Comparison of ENCODE assay signal across 15 cellular contexts in the genomic region with DNA sequence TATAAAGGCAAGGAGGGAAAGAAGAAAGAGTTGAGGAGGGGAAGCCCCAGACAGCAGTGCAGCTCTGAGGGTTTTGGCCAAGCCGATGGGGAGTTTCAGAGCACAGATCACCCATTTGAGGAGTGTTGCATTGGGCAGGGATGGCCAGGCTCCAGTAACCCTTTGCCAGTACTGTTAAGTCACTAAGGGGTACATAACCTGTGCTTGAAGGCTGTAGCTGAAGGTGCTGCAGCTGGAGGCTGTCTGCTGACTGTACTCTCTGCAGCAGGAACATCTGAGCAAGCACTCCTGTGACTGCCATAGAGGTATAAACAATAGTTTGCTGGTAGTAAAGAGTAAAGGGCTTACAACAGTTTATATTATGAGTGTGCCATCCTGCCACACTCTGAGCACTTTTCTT.
DNase-seq lines count a peak whose midpoint lies in the region; ATAC-seq and TF ChIP-seq lines count a peak whose summit lies in the region.
"Had no signal": no experiment of that assay in that cellular context is flagged by ENCODE, and none has a peak within 500 bp of the region (broad histone marks: within the 10 kb centered on the region; RNA-seq: fewer than 3 reads in every experiment).

No MANE protein-coding gene starts in this region.

- H2AFZ ChIP-seq in GM23338 (peak overlapping the region; percentile 61; the same call in 1 of the 2 replicates), OCI-LY3 (ENCODE audit: low read depth, low read length) (peak overlapping the region; percentile 51; the same call in 1 of the 2 replicates)

- H3K27ac ChIP-seq in GM23338 (ENCODE audit: low read depth) = no peak overlapping the region
- no peak overlapping the region for H3K27ac ChIP-seq in OCI-LY3 (ENCODE audit: low read length)
- no peak overlapping the region for H3K27ac ChIP-seq in endodermal cell (ENCODE audit: low read depth, low read length)

- H3K9me3 ChIP-seq in OCI-LY3 (ENCODE audit: insufficient read depth, low read length) = no peaks in the 10 kb centered on the region
- H3K9me3 ChIP-seq in endodermal cell (ENCODE audit: control insufficient read depth, low read length) = no peaks in the 10 kb centered on the region

- H3K4me1 ChIP-seq in GM23338 (ENCODE audit: insufficient read depth) (peaks cover 3% of the 10 kb centered on the region; the same call in 1 of the 2 replicates), OCI-LY3 (ENCODE audit: low read length) (peaks cover 30% of the 10 kb centered on the region), endodermal cell (ENCODE audit: control insufficient read depth, insufficient read depth, low read length) (no peaks in the 10 kb centered on the region)

- no peaks in the 10 kb centered on the region for H3K9me2 ChIP-seq in GM23338 (ENCODE audit: insufficient read depth)

- H3K4me3 Mint-ChIP-seq in GM23338 = no peak overlapping the region
- no peak overlapping the region for H3K4me3 Mint-ChIP-seq in endodermal cell
- H3K4me3 Mint-ChIP-seq in stimulated activated effector memory CD8-positive, alpha-beta T cell treated with anti-CD3 and anti-CD28 coated beads, Interleukin-12 subunit alpha, Interleukin-12 subunit beta, amount 100 ng/mL, for 72 hours = no peak overlapping the region
- H3K4me3 Mint-ChIP-seq: B cell; CD4-positive, alpha-beta T cell had no signal

- H3K27ac Mint-ChIP-seq in GM23338 (no peak overlapping the region; the same call in 1 of the 2 replicates), endodermal cell (no peak overlapping the region)
- H3K27ac Mint-ChIP-seq in stimulated activated effector memory CD8-positive, alpha-beta T cell treated with anti-CD3 and anti-CD28 coated beads, Interleukin-12 subunit alpha, Interleukin-12 subunit beta, amount 100 ng/mL, for 72 hours = no peak overlapping the region
- H3K27ac Mint-ChIP-seq: B cell; CD4-positive, alpha-beta T cell had no signal

- no peaks in the 10 kb centered on the region for H3K27me3 ChIP-seq in GM23338 (ENCODE audit: insufficient read depth)
- H3K27me3 ChIP-seq in OCI-LY3 (ENCODE audit: low read depth, low read length) = no peaks in the 10 kb centered on the region
- H3K27me3 ChIP-seq in endodermal cell (ENCODE audit: control insufficient read depth, insufficient read depth, low read length, poor library complexity, severe bottlenecking) = no peaks in the 10 kb centered on the region

- H3K9me3 Mint-ChIP-seq in GM23338 (no peaks in the 10 kb centered on the region), endodermal cell (no peaks in the 10 kb centered on the region)
- H3K9me3 Mint-ChIP-seq in stimulated activated effector memory CD8-positive, alpha-beta T cell treated with anti-CD3 and anti-CD28 coated beads, Interleukin-12 subunit alpha, Interleukin-12 subunit beta, amount 100 ng/mL, for 72 hours = peaks cover 18% of the 10 kb centered on the region

- H3K4me2 ChIP-seq in GM23338 (no peak overlapping the region), OCI-LY3 (ENCODE audit: low read length) (peak overlapping the region; percentile 56)

- H3K36me3 ChIP-seq in GM23338 (ENCODE audit: insufficient read depth) = no peaks in the 10 kb centered on the region
- H3K36me3 ChIP-seq in OCI-LY3 (replicated peaks; ENCODE audit: low read depth, low read length) = no peaks in the 10 kb centered on the region
- H3K36me3 ChIP-seq in endodermal cell (ENCODE audit: control insufficient read depth, insufficient read depth, low read length) = no peaks in the 10 kb centered on the region

- 78 to 81% methylated on average over 1 of the region's 1 CpG for WGBS in endodermal cell (ENCODE audit: insufficient coverage in 1 of 2, insufficient read length in 1 of 2), 2 experiments

- H3K79me2 ChIP-seq in GM23338 (replicated peaks; ENCODE audit: insufficient read depth) = no peaks in the 10 kb centered on the region
- no peaks in the 10 kb centered on the region for H3K79me2 ChIP-seq in OCI-LY3 (ENCODE audit: low read length)

- no peak for DNase-seq in GM23338 (ENCODE audit: low spot score)
- peak; percentile 44 for DNase-seq in endodermal cell
- DNase-seq in stimulated activated effector memory CD8-positive, alpha-beta T cell treated with anti-CD3 and anti-CD28 coated beads, Interleukin-12 subunit alpha, Interleukin-12 subunit beta, amount 100 ng/mL, for 72 hours (ENCODE audit: low spot score in 2 of 2) = no peak
- no peak for DNase-seq in AML-193 (lab: John Stamatoyannopoulos, UW)
- DNase-seq: ACHN; C1 segment of cervical spinal cord; Calu3; CD4-positive, alpha-beta T cell; DMS 273 treated with DMSO at 0.1 percent for 48 hours; GOT3; IMR-90 had no signal

- H3K9ac ChIP-seq in OCI-LY3 (ENCODE audit: low read length) (no peak overlapping the region), endodermal cell (ENCODE audit: extremely low read depth, low read length, poor library complexity, severe bottlenecking) (no peak overlapping the region)

- TF ChIP-seq CTCF in GM23338 (conservative IDR thresholded peaks at IDR 0.05; ENCODE audit: low read depth in 2 of 2) (no peak), OCI-LY3 (IDR thresholded peaks at IDR 0.05; ENCODE audit: low read depth, low read length) (no peak), endodermal cell (conservative IDR thresholded peaks at IDR 0.05) (no peak)

- H3K4me3 ChIP-seq in GM23338 = no peak overlapping the region
- H3K4me3 ChIP-seq in OCI-LY3 (ENCODE audit: low read length) = peak overlapping the region; percentile 23
- no peak overlapping the region for H3K4me3 ChIP-seq in endodermal cell (ENCODE audit: low read length)

- H3F3A ChIP-seq in GM23338 (replicated peaks; ENCODE audit: low read depth) = no peaks in the 10 kb centered on the region

- H3K36me3 Mint-ChIP-seq in GM23338 (ENCODE audit: low read depth) = no peaks in the 10 kb centered on the region
- H3K36me3 Mint-ChIP-seq in endodermal cell (ENCODE audit: low read depth) = no peaks in the 10 kb centered on the region
- no peaks in the 10 kb centered on the region for H3K36me3 Mint-ChIP-seq in stimulated activated effector memory CD8-positive, alpha-beta T cell treated with anti-CD3 and anti-CD28 coated beads, Interleukin-12 subunit alpha, Interleukin-12 subunit beta, amount 100 ng/mL, for 72 hours

- H3K4me1 Mint-ChIP-seq in GM23338 = peaks cover 38% of the 10 kb centered on the region
- H3K4me1 Mint-ChIP-seq in endodermal cell = peaks cover 33% of the 10 kb centered on the region
- H3K4me1 Mint-ChIP-seq in stimulated activated effector memory CD8-positive, alpha-beta T cell treated with anti-CD3 and anti-CD28 coated beads, Interleukin-12 subunit alpha, Interleukin-12 subunit beta, amount 100 ng/mL, for 72 hours = no peaks in the 10 kb centered on the region
- H3K4me1 Mint-ChIP-seq: B cell had no signal

- H3K27me3 Mint-ChIP-seq in GM23338 (ENCODE audit: insufficient read depth, low read depth, poor library complexity) (peaks cover 2% of the 10 kb centered on the region), endodermal cell (ENCODE audit: insufficient read depth) (no peaks in the 10 kb centered on the region)
- H3K27me3 Mint-ChIP-seq: B cell; CD4-positive, alpha-beta T cell had no signal

- no peaks in the 10 kb centered on the region for H4K20me1 ChIP-seq in GM23338 (replicated peaks; ENCODE audit: insufficient read depth)
- no peaks in the 10 kb centered on the region for H4K20me1 ChIP-seq in OCI-LY3 (ENCODE audit: insufficient read depth, low read length)

- ATAC-seq in GM23338 (peak; percentile 65), HG02970 (IDR thresholded peaks at IDR 0.05; ENCODE audit: low FRiP score, unreplicated experiment) (no peak), HG03095 (IDR thresholded peaks at IDR 0.05; ENCODE audit: unreplicated experiment) (no peak)
- ATAC-seq in stimulated activated effector memory CD8-positive, alpha-beta T cell treated with anti-CD3 and anti-CD28 coated beads, Interleukin-12 subunit alpha, Interleukin-12 subunit beta, amount 100 ng/mL, for 72 hours = peak; percentile 26

TF ChIP-seq in GM23338, 12 proteins besides CTCF, POLR2A, EP300 and RAD21 (continues in another document):
- no peak for TF ChIP-seq CREB1 (CRISPR knock-in tag; IDR thresholded peaks at IDR 0.05; ENCODE audit: low read depth)

Comparison
In these comparisons a context has a peak if more than half of its experiments do, and no peak if none do; other contexts are left out.
1. ATAC-seq: peak in GM23338 (single experiment) and stimulated activated effector memory CD8-positive, alpha-beta T cell treated with anti-CD3 and anti-CD28 coated beads, Interleukin-12 subunit alpha, Interleukin-12 subunit beta, amount 100 ng/mL, for 72 hours (single experiment); none in HG02970 (single experiment) and HG03095 (single experiment).